Comparison of ENCODE assay signal across 12 cellular contexts in genomic region chr1:227942021-227942715, GRCh38. TPM values are rescaled to one million over a fixed set of nuclear protein-coding genes. Genes with fewer than 3 reads are reported as not detected.
DNase-seq lines count a peak whose midpoint lies in the region; ATAC-seq and TF ChIP-seq lines count a peak whose summit lies in the region.
"Had no signal": no experiment of that assay in that cellular context is flagged by ENCODE, and none has a peak within 500 bp of the region (broad histone marks: within the 10 kb centered on the region; RNA-seq: fewer than 3 reads in every experiment).

No MANE protein-coding gene starts in this region.

- peaks cover 18% of the 10 kb centered on the region for H3K9me3 Mint-ChIP-seq in glutamatergic neuron (ENCODE audit: unreplicated experiment)

- H3K36me3 Mint-ChIP-seq in glutamatergic neuron (ENCODE audit: unreplicated experiment): peaks cover under 1% of the 10 kb centered on the region

- no peak overlapping the region for H2AFZ ChIP-seq in MM.1S (ENCODE audit: low read length)

- peak overlapping the region; percentile 46 for H3K4me3 Mint-ChIP-seq in glutamatergic neuron (ENCODE audit: unreplicated experiment)

- in situ Hi-C loops in Panc1 (cut with HindIII; ENCODE audit: low pct_unique_long_range_greater_than_20kb, low sequenced_read_pairs): no loop called here

- H4K20me1 ChIP-seq in MM.1S (ENCODE audit: insufficient read depth, low read length): no peaks in the 10 kb centered on the region

- CTCF ChIA-PET in Panc1 (lab: Charles Lee): no interaction called here

- no TSS peak for BruUV-seq in Panc1 (replicated peaks; lab: Mats Ljungman, UMichigan)

- H3K27me3 Mint-ChIP-seq in glutamatergic neuron (ENCODE audit: unreplicated experiment): peaks cover 21% of the 10 kb centered on the region

- no peak overlapping the region for H3K4me2 ChIP-seq in MM.1S (ENCODE audit: low read depth, low read length)

- POLR2A ChIA-PET in Panc1 (lab: Charles Lee): no interaction called here

- peaks cover 28% of the 10 kb centered on the region for H3K4me1 Mint-ChIP-seq in glutamatergic neuron (ENCODE audit: low read depth, unreplicated experiment)

- no peak overlapping the region for H3K4me3 ChIP-seq in H7 (ENCODE audit: insufficient read depth, low read depth, low read length)
- no peak overlapping the region for H3K4me3 ChIP-seq in Panc1 (ENCODE audit: low read depth in 2 of 2, low read length in 2 of 2)
- no peak overlapping the region for H3K4me3 ChIP-seq in MM.1S (ENCODE audit: low read length)

- H3K4me1 ChIP-seq in Panc1 (ENCODE audit: control insufficient read depth, insufficient read depth, low read length): peaks cover 37% of the 10 kb centered on the region
- 0 out of 2 replicates have a peak, but pooled peaks cover 5% of the 10 kb centered on the region for H3K4me1 ChIP-seq in MM.1S (ENCODE audit: low read length)

- TF ChIP-seq CTCF in Panc1 (IDR thresholded peaks at IDR 0.05) (no peak; the same call in 1 of the 2 replicates), glutamatergic neuron (IDR thresholded peaks at IDR 0.05; ENCODE audit: partially characterized antibody, unreplicated experiment) (no peak), MM.1S (IDR thresholded peaks at IDR 0.05; ENCODE audit: low read length) (no peak)

- H3K9ac ChIP-seq in MM.1S (ENCODE audit: low read length): no peak overlapping the region

- no peaks in the 10 kb centered on the region for H3K9me2 ChIP-seq in MM.1S (replicated peaks; ENCODE audit: insufficient read depth, low read length)

- no peaks in the 10 kb centered on the region for H3K79me2 ChIP-seq in MM.1S (ENCODE audit: low read length)

- H3K36me3 ChIP-seq in H7 (replicated peaks; ENCODE audit: control insufficient read depth, insufficient read depth, low read length): no peaks in the 10 kb centered on the region
- no peaks in the 10 kb centered on the region for H3K36me3 ChIP-seq in Panc1 (ENCODE audit: control insufficient read depth, insufficient read depth, low read length)
- H3K36me3 ChIP-seq in MM.1S (replicated peaks; ENCODE audit: insufficient read depth, low read length): no peaks in the 10 kb centered on the region

- no peaks in the 10 kb centered on the region for H3F3A ChIP-seq in MM.1S (ENCODE audit: insufficient read depth, low read length)

- ATAC-seq in Panc1: no peak

- DNase-seq in H7: peak; percentile 80
- DNase-seq in Panc1 (ENCODE audit: low read depth, low spot score): no peak
- peak; percentile 72 for DNase-seq in glutamatergic neuron
- DNase-seq in retina: peak; percentile 60
- no peak for DNase-seq in NCI-H1092 (lab: John Stamatoyannopoulos, UW)
- DNase-seq in cerebellar nuclear complex (lab: John Stamatoyannopoulos, UW): no peak
- no peak for DNase-seq in activated CD4-positive, alpha-beta T cell treated with anti-CD3 and anti-CD28 coated beads, Interleukin-2, amount 50 U/mL, for 4 hours
- no peak for DNase-seq in MM.1S
- DNase-seq: COR-L47, NCI-H446, occipital lobe, T-helper 1 cell had no signal

- no peaks in the 10 kb centered on the region for H3K9me3 ChIP-seq in Panc1 (ENCODE audit: control insufficient read depth, insufficient read depth, low read depth, low read length)
- no peaks in the 10 kb centered on the region for H3K9me3 ChIP-seq in MM.1S (replicated peaks; ENCODE audit: insufficient read depth, low read length)

- peak overlapping the region; percentile 75 for H3K27ac Mint-ChIP-seq in glutamatergic neuron (ENCODE audit: unreplicated experiment)

- intact Hi-C loops in Panc1 (cut with micrococcal nuclease; ENCODE audit: unreplicated experiment): loop anchor here (10.0 kb wide), 1 partner anchor 147 kb away; no protein-coding TSS in a partner anchor

- H3K27ac ChIP-seq in Panc1 (ENCODE audit: low read length) (peak overlapping the region; percentile 23; the same call in 1 of the 2 replicates), MM.1S (ENCODE audit: low read length) (no peak overlapping the region)

- peaks cover under 1% of the 10 kb centered on the region; the same call in 1 of the 2 replicates for H3K27me3 ChIP-seq in H7 (ENCODE audit: control insufficient read depth, insufficient read depth, low read length)
- no peaks in the 10 kb centered on the region for H3K27me3 ChIP-seq in Panc1 (ENCODE audit: control insufficient read depth, insufficient read depth, low read length)
- H3K27me3 ChIP-seq in MM.1S (replicated peaks; ENCODE audit: insufficient read depth, low read length): peaks cover 21% of the 10 kb centered on the region; the same call in 1 of the 2 replicates

RNA-seq across cellular contexts. Expression of gene WNT9A, which starts 5.6 kb away (rescaled TPM):
- 3.2 and 4.0 TPM in 2 replicates for total RNA-seq in H7 (2014; rRNA removed; shearing (Covaris generic))
- total RNA-seq in Panc1 (2021; ENCODE audit: unreplicated experiment) (26.5 TPM), glutamatergic neuron (ENCODE audit: unreplicated experiment) (13.8 TPM)
- polyA plus RNA-seq in Panc1 (2012; ENCODE audit: insufficient read length): 46.9 TPM

Comparison
In these comparisons a context has a peak if more than half of its experiments do, and no peak if none do; other contexts are left out.
1. DNase-seq: peak in H7 (single experiment), glutamatergic neuron (single experiment) and retina (single experiment); none in Panc1 (single experiment), NCI-H1092 (single experiment), cerebellar nuclear complex (0 of 2), activated CD4-positive, alpha-beta T cell treated with anti-CD3 and anti-CD28 coated beads, Interleukin-2, amount 50 U/mL, for 4 hours (0 of 2) and MM.1S (single experiment).